Comparison of ENCODE assay signal across 1 cellular context in genomic region chr12:115010324-115010995, GRCh38.
TF ChIP-seq lines count a peak whose summit lies in the region.

No MANE protein-coding gene starts in this region.

TF ChIP-seq in IMR-90, 13 proteins besides CTCF, POLR2A, EP300 and RAD21:
- no peak for TF ChIP-seq ELK1 (IDR thresholded peaks at IDR 0.05; ENCODE audit: borderline replicate concordance, low read depth, low read length)
- peak; percentile 48 for TF ChIP-seq CEBPB (IDR thresholded peaks at IDR 0.05; ENCODE audit: low read depth, low read length)
